Comparison of ENCODE assay signal across 34 cellular contexts in genomic region chr10:133001114-133001513, GRCh38. TPM values are rescaled to one million over a fixed set of nuclear protein-coding genes. Genes with fewer than 3 reads are reported as not detected.
"Had no signal": no experiment of that assay in that cellular context is flagged by ENCODE, and none has a peak within 500 bp of the region (broad histone marks: within the 10 kb centered on the region; RNA-seq: fewer than 3 reads in every experiment).

No MANE protein-coding gene starts in this region.

- H3K9me3 Mint-ChIP-seq: activated CD4-positive, alpha-beta memory T cell treated with anti-CD3 and anti-CD28 coated beads for 36 hours; activated CD4-positive, alpha-beta T cell treated with anti-CD3 and anti-CD28 coated beads, Interleukin-2, amount 10 ng/mL, durations not matched to agents 24 days and 14 days; activated naive CD4-positive, alpha-beta T cell treated with anti-CD3 and anti-CD28 coated beads, Interleukin-2, amount 10 ng/mL, durations not matched to agents 7 days and 5 days; activated naive CD4-positive, alpha-beta T cell treated with anti-CD3 and anti-CD28 coated beads, Interleukin-2, amount 50 U/mL, for 72 hours; activated naive CD8-positive, alpha-beta T cell treated with anti-CD3 and anti-CD28 coated beads, Interleukin-2, amount 10 ng/mL, durations not matched to agents 7 days and 5 days; activated T-cell treated with anti-CD3 and anti-CD28 coated beads, Interleukin-2, amount 50 U/mL, for 24 hours; activated T-cell treated with anti-CD3 and anti-CD28 coated beads, Interleukin-2, amount 50 U/mL, for 72 hours; central memory CD8-positive, alpha-beta T cell; effector memory CD8-positive, alpha-beta T cell; T-helper 2 cell treated with Interferon-gamma antibody and Interleukin-4, amounts not matched to agents 5 μg/mL and 100 μg/mL, for 36 hours had no signal

- H3K27me3 Mint-ChIP-seq: activated CD4-positive, alpha-beta memory T cell treated with anti-CD3 and anti-CD28 coated beads for 36 hours; activated CD4-positive, alpha-beta T cell treated with anti-CD3 and anti-CD28 coated beads for 36 hours; activated CD4-positive, alpha-beta T cell treated with anti-CD3 and anti-CD28 coated beads, Interleukin-2, amount 10 ng/mL, durations not matched to agents 24 days and 14 days; activated naive CD4-positive, alpha-beta T cell treated with anti-CD3 and anti-CD28 coated beads, Interleukin-2, amount 10 ng/mL, durations not matched to agents 7 days and 5 days; activated naive CD8-positive, alpha-beta T cell treated with anti-CD3 and anti-CD28 coated beads, Interleukin-2, amount 10 ng/mL, durations not matched to agents 7 days and 5 days had no signal

- ATAC-seq: activated CD4-positive, alpha-beta T cell treated with anti-CD3 and anti-CD28 coated beads for 36 hours; activated CD8-positive, alpha-beta T cell treated with anti-CD3 and anti-CD28 coated beads, Interleukin-2, amount 10 ng/mL, durations not matched to agents 7 days and 5 days; activated naive CD4-positive, alpha-beta T cell treated with anti-CD3 and anti-CD28 coated beads, Interleukin-2, amount 50 U/mL, for 72 hours; activated T-cell treated with anti-CD3 and anti-CD28 coated beads, Interleukin-2, amount 50 U/mL, for 72 hours; effector memory CD8-positive, alpha-beta T cell; foreskin keratinocyte; gastrocnemius medialis; heart left ventricle; T-helper 17 cell had no signal

- DNase-seq: activated CD4-positive, alpha-beta memory T cell treated with anti-CD3 and anti-CD28 coated beads for 36 hours; activated CD4-positive, alpha-beta T cell treated with anti-CD3 and anti-CD28 coated beads for 36 hours; activated CD4-positive, alpha-beta T cell treated with anti-CD3 and anti-CD28 coated beads, Interleukin-2, amount 10 ng/mL, durations not matched to agents 24 days and 14 days; activated CD4-positive, CD25-positive, alpha-beta regulatory T cell; activated CD4-positive, CD25-positive, alpha-beta regulatory T cell treated with anti-CD3 and anti-CD28 coated beads, Interleukin-2, amount 50 U/mL, for 72 hours; activated CD8-positive, alpha-beta memory T cell treated with anti-CD3 and anti-CD28 coated beads, Interleukin-2, amount 50 U/mL, for 48 hours; activated CD8-positive, alpha-beta T cell treated with anti-CD3 and anti-CD28 coated beads, Interleukin-2, amount 10 ng/mL, durations not matched to agents 7 days and 5 days; activated gamma-delta T cell; activated naive CD4-positive, alpha-beta T cell; activated naive CD4-positive, alpha-beta T cell treated with anti-CD3 and anti-CD28 coated beads, Interleukin-2, amount 10 ng/mL, durations not matched to agents 7 days and 5 days; activated naive CD8-positive, alpha-beta T cell treated with anti-CD3 and anti-CD28 coated beads, Interleukin-2, amount 10 ng/mL, durations not matched to agents 7 days and 5 days; activated T-cell treated with anti-CD3 and anti-CD28 coated beads for 4 hours; activated T-cell treated with anti-CD3 and anti-CD28 coated beads, Interleukin-2, amount 50 U/mL, for 24 hours; activated T-cell treated with anti-CD3 and anti-CD28 coated beads, Interleukin-2, amount 50 U/mL, for 72 hours; brain microvascular endothelial cell; cortex of kidney; dermis blood vessel endothelial cell; effector CD4-positive, alpha-beta T cell; effector memory CD8-positive, alpha-beta T cell; erythroblast; foreskin keratinocyte; gastrocnemius medialis; glutamatergic neuron; T-helper 1 cell; T-helper 17 cell; T1000; WERI-Rb-1 had no signal

- H3K9me3 ChIP-seq: esophagus muscularis mucosa, gastrocnemius medialis, heart left ventricle had no signal

- H3K36me3 ChIP-seq: brain microvascular endothelial cell, esophagus muscularis mucosa, gastrocnemius medialis, heart left ventricle, WERI-Rb-1 had no signal

- H3K4me3 Mint-ChIP-seq: activated CD4-positive, alpha-beta memory T cell treated with anti-CD3 and anti-CD28 coated beads for 36 hours; activated CD4-positive, alpha-beta T cell treated with anti-CD3 and anti-CD28 coated beads for 36 hours; activated CD4-positive, alpha-beta T cell treated with anti-CD3 and anti-CD28 coated beads, Interleukin-2, amount 10 ng/mL, durations not matched to agents 24 days and 14 days; activated CD8-positive, alpha-beta T cell treated with anti-CD3 and anti-CD28 coated beads, Interleukin-2, amount 10 ng/mL, durations not matched to agents 7 days and 5 days; activated naive CD4-positive, alpha-beta T cell treated with anti-CD3 and anti-CD28 coated beads, Interleukin-2, amount 10 ng/mL, durations not matched to agents 7 days and 5 days; activated naive CD8-positive, alpha-beta T cell treated with anti-CD3 and anti-CD28 coated beads, Interleukin-2, amount 10 ng/mL, durations not matched to agents 7 days and 5 days; activated T-cell treated with anti-CD3 and anti-CD28 coated beads, Interleukin-2, amount 50 U/mL, for 24 hours; activated T-cell treated with anti-CD3 and anti-CD28 coated beads, Interleukin-2, amount 50 U/mL, for 72 hours; central memory CD8-positive, alpha-beta T cell; effector memory CD8-positive, alpha-beta T cell; T-helper 17 cell; T-helper 2 cell treated with Interferon-gamma antibody and Interleukin-4, amounts not matched to agents 5 μg/mL and 100 μg/mL, for 36 hours had no signal

- H3K4me3 ChIP-seq: esophagus muscularis mucosa, gastrocnemius medialis, heart left ventricle had no signal

- H3K4me1 ChIP-seq: esophagus muscularis mucosa, foreskin keratinocyte, gastrocnemius medialis, heart left ventricle had no signal

- H3K27me3 ChIP-seq: brain microvascular endothelial cell, foreskin keratinocyte had no signal

- H3K27ac ChIP-seq: brain microvascular endothelial cell, esophagus muscularis mucosa, foreskin keratinocyte, gastrocnemius medialis, heart left ventricle, WERI-Rb-1 had no signal

- H3K36me3 Mint-ChIP-seq: activated CD4-positive, alpha-beta memory T cell treated with anti-CD3 and anti-CD28 coated beads for 36 hours; activated naive CD4-positive, alpha-beta T cell treated with anti-CD3 and anti-CD28 coated beads, Interleukin-2, amount 10 ng/mL, durations not matched to agents 7 days and 5 days; activated naive CD4-positive, alpha-beta T cell treated with anti-CD3 and anti-CD28 coated beads, Interleukin-2, amount 50 U/mL, for 72 hours; activated naive CD8-positive, alpha-beta T cell treated with anti-CD3 and anti-CD28 coated beads, Interleukin-2, amount 10 ng/mL, durations not matched to agents 7 days and 5 days had no signal

- H3K4me1 Mint-ChIP-seq: activated CD4-positive, alpha-beta T cell treated with anti-CD3 and anti-CD28 coated beads for 36 hours; activated CD4-positive, alpha-beta T cell treated with anti-CD3 and anti-CD28 coated beads, Interleukin-2, amount 10 ng/mL, durations not matched to agents 24 days and 14 days; activated naive CD4-positive, alpha-beta T cell treated with anti-CD3 and anti-CD28 coated beads, Interleukin-2, amount 10 ng/mL, durations not matched to agents 7 days and 5 days; activated naive CD8-positive, alpha-beta T cell treated with anti-CD3 and anti-CD28 coated beads, Interleukin-2, amount 10 ng/mL, durations not matched to agents 7 days and 5 days; central memory CD8-positive, alpha-beta T cell; T-helper 17 cell had no signal

- H3K27ac Mint-ChIP-seq: activated CD4-positive, alpha-beta memory T cell treated with anti-CD3 and anti-CD28 coated beads for 36 hours; activated CD4-positive, alpha-beta T cell treated with anti-CD3 and anti-CD28 coated beads for 36 hours; activated CD4-positive, alpha-beta T cell treated with anti-CD3 and anti-CD28 coated beads, Interleukin-2, amount 10 ng/mL, durations not matched to agents 24 days and 14 days; activated CD8-positive, alpha-beta T cell treated with anti-CD3 and anti-CD28 coated beads, Interleukin-2, amount 10 ng/mL, durations not matched to agents 7 days and 5 days; activated naive CD4-positive, alpha-beta T cell treated with anti-CD3 and anti-CD28 coated beads, Interleukin-2, amount 10 ng/mL, durations not matched to agents 7 days and 5 days; activated naive CD4-positive, alpha-beta T cell treated with anti-CD3 and anti-CD28 coated beads, Interleukin-2, amount 50 U/mL, for 72 hours; activated naive CD8-positive, alpha-beta T cell treated with anti-CD3 and anti-CD28 coated beads, Interleukin-2, amount 10 ng/mL, durations not matched to agents 7 days and 5 days; activated T-cell treated with anti-CD3 and anti-CD28 coated beads, Interleukin-2, amount 50 U/mL, for 24 hours; activated T-cell treated with anti-CD3 and anti-CD28 coated beads, Interleukin-2, amount 50 U/mL, for 72 hours; effector memory CD8-positive, alpha-beta T cell; T-helper 17 cell; T-helper 2 cell treated with Interferon-gamma antibody and Interleukin-4, amounts not matched to agents 5 μg/mL and 100 μg/mL, for 36 hours had no signal

- FAIRE-seq: astrocyte, bronchial epithelial cell had no signal

RNA-seq across cellular contexts. Expression of gene CFAP46, which starts 58.7 kb away (rescaled TPM):
- total RNA-seq: activated CD4-positive, alpha-beta T cell treated with anti-CD3 and anti-CD28 coated beads, Interleukin-2, amount 10 ng/mL, durations not matched to agents 24 days and 14 days; activated CD8-positive, alpha-beta T cell treated with anti-CD3 and anti-CD28 coated beads, Interleukin-2, amount 10 ng/mL, durations not matched to agents 7 days and 5 days; activated naive CD8-positive, alpha-beta T cell treated with anti-CD3 and anti-CD28 coated beads, Interleukin-2, amount 10 ng/mL, durations not matched to agents 7 days and 5 days; T-helper 17 cell had no signal
